In genomic region chr17:28702752-28703150, GRCh38 we compare ENCODE assay signal across 1 cellular context.
TF ChIP-seq lines count a peak whose summit lies in the region.

No MANE protein-coding gene starts in this region.

TF ChIP-seq in H1, 55 proteins besides CTCF, POLR2A, EP300 and RAD21:
- TF ChIP-seq KDM5A (IDR thresholded peaks at IDR 0.05; ENCODE audit: low read length): no peak
- TF ChIP-seq PHF8 (conservative IDR thresholded peaks at IDR 0.05; ENCODE audit: low read depth, low read length): no peak
TF ChIP-seq in H1: peak in this region for 0.
